ENCODE assay signal across 22 cellular contexts in genomic region chr7:87483131-87483530, GRCh38. TPM values are rescaled to one million over a fixed set of nuclear protein-coding genes. Genes with fewer than 3 reads are reported as not detected.
"Had no signal": no experiment of that assay in that cellular context is flagged by ENCODE, and none has a peak within 500 bp of the region (broad histone marks: within the 10 kb centered on the region; RNA-seq: fewer than 3 reads in every experiment).

No MANE protein-coding gene starts in this region.

- H3K4me3 ChIP-seq: SJSA1, SK-N-MC had no signal

- H3K9me3 ChIP-seq: SJSA1 had no signal

- H3K36me3 ChIP-seq: SJSA1 had no signal

- H3K27me3 ChIP-seq: SJSA1 had no signal

- DNase-seq: IMR-90, Karpas-422, KG1, MM.1S, NCI-H1048, NCI-H1105, NCI-H1417, NCI-H1436 treated with DMSO at 0.1 percent for 48 hours, NCI-H1694, NCI-H1930, NCI-H2081, NCI-H2107, NCI-H2227 treated with DMSO at 0.1 percent for 48 hours, NCI-H524, NCI-H526 treated with DMSO at 0.1 percent for 48 hours, NCI-H748 treated with DMSO at 0.1 percent for 48 hours, Right ventricle myocardium superior, RPMI8226, SIG-M5, SW 1271 had no signal

- H3K27ac ChIP-seq: SJSA1, SK-N-MC had no signal

RNA-seq across cellular contexts. Expression of gene ABCB4, which starts 7.7 kb away (rescaled TPM):
- total RNA-seq: IMR-90 had no signal
- polyA plus RNA-seq: IMR-90 had no signal
